Comparison of ENCODE assay signal across 17 cellular contexts in genomic region chr18:69564602-69565001, GRCh38.
"Had no signal": no experiment of that assay in that cellular context is flagged by ENCODE, and none has a peak within 500 bp of the region (broad histone marks: within the 10 kb centered on the region; RNA-seq: fewer than 3 reads in every experiment).

No MANE protein-coding gene starts in this region.

- H3K4me3 ChIP-seq: dorsolateral prefrontal cortex, lower lobe of right lung, prostate gland, skin epidermis, spleen, testis, tibial artery had no signal

- H3K27me3 ChIP-seq: dorsolateral prefrontal cortex, spleen, testis, tibial artery had no signal

- H3K27ac ChIP-seq: dorsolateral prefrontal cortex, lower lobe of right lung, prostate gland, skin epidermis, spleen, testis, tibial artery had no signal

- DNase-seq: dorsolateral prefrontal cortex; effector CD4-positive, alpha-beta T cell; head of caudate nucleus; left ventricle myocardium superior; lower lobe of right lung; naive thymus-derived CD8-positive, alpha-beta T cell; nephron progenitor cell; nucleus accumbens; right cardiac atrium; spleen; stimulated activated CD4-positive, alpha-beta T cell treated with anti-CD3 and anti-CD28 coated beads, Interleukin-4, amount 100 ng/mL, for 4 hours; stimulated activated naive CD8-positive, alpha-beta T cell treated with anti-CD3 and anti-CD28 coated beads, Interleukin-15, Interleukin-2, amounts not matched to agents 100 U/mL and 50 U/mL, for 24 hours; substantia nigra; testis; tibial artery had no signal

- H3K4me1 ChIP-seq: lower lobe of right lung, prostate gland, spleen, testis, tibial artery had no signal

- H3K9me3 ChIP-seq: lower lobe of right lung, prostate gland, testis had no signal

- H3K36me3 ChIP-seq: lower lobe of right lung, prostate gland, spleen, tibial artery had no signal
